ENCODE assay signal across 8 cellular contexts in the genomic region with DNA sequence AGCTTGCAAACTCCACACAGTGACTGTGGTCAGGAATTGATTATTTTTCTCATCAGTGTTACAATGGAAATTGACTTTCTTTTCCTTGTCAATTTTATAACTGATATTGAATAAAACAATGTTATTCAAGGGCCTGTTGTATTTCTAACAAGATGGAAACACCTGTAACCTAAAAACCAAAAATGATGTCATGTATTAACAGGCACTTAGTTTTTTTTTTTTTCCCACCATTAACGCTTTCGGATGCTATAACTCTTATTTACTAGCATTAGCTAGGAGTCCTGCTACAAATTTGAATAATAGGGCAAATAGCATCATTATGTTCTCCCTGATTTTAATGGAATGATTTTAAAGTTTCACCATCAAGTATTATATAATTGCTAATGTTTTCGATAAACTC. TPM values are rescaled to one million over a fixed set of nuclear protein-coding genes. Genes with fewer than 3 reads are reported as not detected.
"Had no signal": no experiment of that assay in that cellular context is flagged by ENCODE, and none has a peak within 500 bp of the region (broad histone marks: within the 10 kb centered on the region; RNA-seq: fewer than 3 reads in every experiment).

No MANE protein-coding gene starts in this region.

- H3K27ac ChIP-seq: HL-60 had no signal

- FAIRE-seq: HTR-8/SVneo, K562 had no signal

- DNase-seq: IMR-90, KBM-7, KG1 had no signal

- ATAC-seq: K562 had no signal

- H3K4me3 ChIP-seq: K562 had no signal

RNA-seq across cellular contexts. Expression of a gene that starts 30.3 kb away (rescaled TPM):
- total RNA-seq: HT-29 had no signal
- polyA plus RNA-seq: IgD-negative memory B cell, K562 had no signal
